ENCODE assay signal across 22 cellular contexts in genomic region chr12:46535907-46536306, GRCh38.
A peak's percentile ranks its signal among the peaks of the same experiment; 100 is the strongest.
DNase-seq lines count a peak whose midpoint lies in the region; ATAC-seq, FAIRE-seq and TF ChIP-seq lines count a peak whose summit lies in the region.
"Had no signal": no experiment of that assay in that cellular context is flagged by ENCODE, and none has a peak within 500 bp of the region (broad histone marks: within the 10 kb centered on the region; RNA-seq: fewer than 3 reads in every experiment).

No MANE protein-coding gene starts in this region.

- H3K4me3 ChIP-seq in OCI-LY3 (ENCODE audit: low read length) (peak overlapping the region; percentile 42), HepG2 (replicated peaks in 1 of 3; ENCODE audit: insufficient read depth in 1 of 3, low read depth in 2 of 3, low read length in 3 of 3) (no peak overlapping the region), suprapubic skin (no peak overlapping the region)
- H3K4me3 ChIP-seq: vagina had no signal

- DNase-seq in activated naive CD8-positive, alpha-beta T cell treated with anti-CD3 and anti-CD28 coated beads for 36 hours = no peak
- DNase-seq in activated naive CD8-positive, alpha-beta T cell treated with anti-CD3 and anti-CD28 coated beads, Interleukin-2, amount 50 U/mL, for 24 hours = no peak
- DNase-seq in HepG2 (ENCODE audit: low spot score) (no peak), GM19240 (ENCODE audit: insufficient read length, low spot score) (no peak), suprapubic skin (ENCODE audit: low spot score in 2 of 2) (no peak)
- DNase-seq: activated CD4-positive, CD25-positive, alpha-beta regulatory T cell treated with anti-CD3 and anti-CD28 coated beads, Interleukin-2, amount 50 U/mL, for 72 hours; C1 segment of cervical spinal cord; cortex of kidney; NCI-H1092 treated with DMSO at 0.1 percent for 48 hours; NCI-H2081 treated with DMSO at 0.1 percent for 48 hours; NCI-H524; RPMI8226; stimulated activated CD8-positive, alpha-beta memory T cell treated with anti-CD3 and anti-CD28 coated beads, Interleukin-4, amount 100 ng/mL, for 48 hours; T1000 had no signal

- no peak for TF ChIP-seq CTCF in OCI-LY3 (IDR thresholded peaks at IDR 0.05; ENCODE audit: low read depth, low read length)
- no peak for TF ChIP-seq CTCF in HepG2 (CRISPR knock-in tag; IDR thresholded peaks at IDR 0.05)
- no peak for TF ChIP-seq CTCF in suprapubic skin (IDR thresholded peaks at IDR 0.05)

- TF ChIP-seq EP300 in HepG2 (IDR thresholded peaks at IDR 0.05; ENCODE audit: low read depth in 2 of 2, low read length in 2 of 2) (no peak), HepG2 (CRISPR knock-in tag; IDR thresholded peaks at IDR 0.05; ENCODE audit: borderline replicate concordance) (no peak), suprapubic skin (IDR thresholded peaks at IDR 0.05) (no peak)

- H4K20me1 ChIP-seq in OCI-LY3 (ENCODE audit: insufficient read depth, low read length) (no peaks in the 10 kb centered on the region), HepG2 (ENCODE audit: insufficient read depth, low read length) (no peaks in the 10 kb centered on the region)

- H3K27ac ChIP-seq in OCI-LY3 (ENCODE audit: low read length) (peak overlapping the region; percentile 71), HepG2 (ENCODE audit: extremely low read length, insufficient read depth, low read length) (no peak overlapping the region), suprapubic skin (no peak overlapping the region)
- H3K27ac ChIP-seq: vagina had no signal

- H3K27me3 Mint-ChIP-seq in activated naive CD8-positive, alpha-beta T cell treated with anti-CD3 and anti-CD28 coated beads for 36 hours = no peaks in the 10 kb centered on the region
- H3K27me3 Mint-ChIP-seq in activated naive CD8-positive, alpha-beta T cell treated with anti-CD3 and anti-CD28 coated beads, Interleukin-2, amount 50 U/mL, for 24 hours = no peaks in the 10 kb centered on the region
- H3K27me3 Mint-ChIP-seq in stimulated activated memory B cell treated with anti-CD40 and anti-IgM and Interleukin-4, amounts not matched to agents 10 μg/mL and 1 μg/mL and 100 μg/mL, for 72 hours = no peaks in the 10 kb centered on the region

- H3K27ac Mint-ChIP-seq in activated naive CD8-positive, alpha-beta T cell treated with anti-CD3 and anti-CD28 coated beads for 36 hours = peak overlapping the region; percentile 38
- no peak overlapping the region for H3K27ac Mint-ChIP-seq in activated naive CD8-positive, alpha-beta T cell treated with anti-CD3 and anti-CD28 coated beads, Interleukin-2, amount 50 U/mL, for 24 hours
- peak overlapping the region; percentile 72 for H3K27ac Mint-ChIP-seq in stimulated activated memory B cell treated with anti-CD40 and anti-IgM and Interleukin-4, amounts not matched to agents 10 μg/mL and 1 μg/mL and 100 μg/mL, for 72 hours

- H3K4me2 ChIP-seq in OCI-LY3 (ENCODE audit: low read length) (peak overlapping the region; percentile 69), HepG2 (ENCODE audit: low read depth, low read length) (peak overlapping the region; percentile 31; the same call in 1 of the 2 replicates)

- H3K4me3 Mint-ChIP-seq in activated naive CD8-positive, alpha-beta T cell treated with anti-CD3 and anti-CD28 coated beads for 36 hours = no peak overlapping the region
- H3K4me3 Mint-ChIP-seq in activated naive CD8-positive, alpha-beta T cell treated with anti-CD3 and anti-CD28 coated beads, Interleukin-2, amount 50 U/mL, for 24 hours = no peak overlapping the region
- no peak overlapping the region for H3K4me3 Mint-ChIP-seq in stimulated activated memory B cell treated with anti-CD40 and anti-IgM and Interleukin-4, amounts not matched to agents 10 μg/mL and 1 μg/mL and 100 μg/mL, for 72 hours

- H3K4me1 ChIP-seq in OCI-LY3 (ENCODE audit: low read length) = peaks cover 36% of the 10 kb centered on the region
- peaks cover 65% of the 10 kb centered on the region for H3K4me1 ChIP-seq in HepG2 (ENCODE audit: insufficient read depth, low read length)
- H3K4me1 ChIP-seq in suprapubic skin = peaks cover 15% of the 10 kb centered on the region
- H3K4me1 ChIP-seq: vagina had no signal

- no peak for ATAC-seq in activated naive CD8-positive, alpha-beta T cell treated with anti-CD3 and anti-CD28 coated beads, Interleukin-2, amount 50 U/mL, for 24 hours
- ATAC-seq in HepG2 (peak; percentile 57), GM18867 (IDR thresholded peaks at IDR 0.05; ENCODE audit: unreplicated experiment) (no peak)
- no peak for ATAC-seq in stimulated activated memory B cell treated with anti-CD40 and anti-IgM and Interleukin-4, amounts not matched to agents 10 μg/mL and 1 μg/mL and 100 μg/mL, for 72 hours

- H3K36me3 Mint-ChIP-seq in activated naive CD8-positive, alpha-beta T cell treated with anti-CD3 and anti-CD28 coated beads for 36 hours = peaks cover 5% of the 10 kb centered on the region
- no peaks in the 10 kb centered on the region for H3K36me3 Mint-ChIP-seq in activated naive CD8-positive, alpha-beta T cell treated with anti-CD3 and anti-CD28 coated beads, Interleukin-2, amount 50 U/mL, for 24 hours (ENCODE audit: low read depth)
- peaks cover 7% of the 10 kb centered on the region for H3K36me3 Mint-ChIP-seq in stimulated activated memory B cell treated with anti-CD40 and anti-IgM and Interleukin-4, amounts not matched to agents 10 μg/mL and 1 μg/mL and 100 μg/mL, for 72 hours

- POLR2A ChIA-PET in HepG2 (lab: Yijun Ruan, JAX) = no interaction called here

- H3K36me3 ChIP-seq in OCI-LY3 (replicated peaks; ENCODE audit: low read depth, low read length) = peaks cover 5% of the 10 kb centered on the region
- H3K36me3 ChIP-seq in HepG2 (replicated peaks in 1 of 2; ENCODE audit: control insufficient read depth in 1 of 2, insufficient read depth in 2 of 2, low read length in 2 of 2) = no peaks in the 10 kb centered on the region
- H3K36me3 ChIP-seq in suprapubic skin = no peaks in the 10 kb centered on the region
- H3K36me3 ChIP-seq: vagina had no signal

- H3K79me2 ChIP-seq in OCI-LY3 (ENCODE audit: low read length) (no peaks in the 10 kb centered on the region), HepG2 (ENCODE audit: insufficient read depth, low read length) (no peaks in the 10 kb centered on the region)

- TF ChIP-seq POLR2A in HepG2 (IDR thresholded peaks at IDR 0.05; ENCODE audit: insufficient read depth in 1 of 2, low read depth in 2 of 2, low read length in 2 of 2) (no peak), suprapubic skin (IDR thresholded peaks at IDR 0.05) (no peak)

- peaks cover 8% of the 10 kb centered on the region for H3K9me3 Mint-ChIP-seq in activated naive CD8-positive, alpha-beta T cell treated with anti-CD3 and anti-CD28 coated beads for 36 hours
- H3K9me3 Mint-ChIP-seq in activated naive CD8-positive, alpha-beta T cell treated with anti-CD3 and anti-CD28 coated beads, Interleukin-2, amount 50 U/mL, for 24 hours = no peaks in the 10 kb centered on the region
- H3K9me3 Mint-ChIP-seq in stimulated activated memory B cell treated with anti-CD40 and anti-IgM and Interleukin-4, amounts not matched to agents 10 μg/mL and 1 μg/mL and 100 μg/mL, for 72 hours = peaks cover 3% of the 10 kb centered on the region

- in situ Hi-C loops in HepG2 (cut with HindIII; ENCODE audit: extremely low pct_ligation_motif_present, low pct_unique_long_range_greater_than_20kb) = no loop called here

- 50% methylated on average over 6 of the region's 6 CpGs for WGBS in HepG2 (ENCODE audit: low lambda C conversion rate)
- 88% methylated on average over 6 of the region's 6 CpGs for WGBS in suprapubic skin

- no peaks in the 10 kb centered on the region for H3K27me3 ChIP-seq in OCI-LY3 (ENCODE audit: low read depth, low read length)
- H3K27me3 ChIP-seq in HepG2 (ENCODE audit: control insufficient read depth in 1 of 2, insufficient read depth in 2 of 2, low read length in 2 of 2) = no peaks in the 10 kb centered on the region
- H3K27me3 ChIP-seq in suprapubic skin = no peaks in the 10 kb centered on the region
- H3K27me3 ChIP-seq: vagina had no signal

- intact Hi-C loops in HepG2 (cut with micrococcal nuclease; ENCODE audit: unreplicated experiment) = no loop called here

- no peak overlapping the region for H2AFZ ChIP-seq in OCI-LY3 (ENCODE audit: low read depth, low read length)
- H2AFZ ChIP-seq in HepG2 (ENCODE audit: low read length) = no peak overlapping the region

- no TSS peak for BruUV-seq in HepG2 (replicated peaks; lab: Mats Ljungman, UMichigan)

- H3K4me1 Mint-ChIP-seq in activated naive CD8-positive, alpha-beta T cell treated with anti-CD3 and anti-CD28 coated beads for 36 hours = peaks cover 5% of the 10 kb centered on the region
- H3K4me1 Mint-ChIP-seq in activated naive CD8-positive, alpha-beta T cell treated with anti-CD3 and anti-CD28 coated beads, Interleukin-2, amount 50 U/mL, for 24 hours = peaks cover 9% of the 10 kb centered on the region
- peaks cover 19% of the 10 kb centered on the region for H3K4me1 Mint-ChIP-seq in stimulated activated memory B cell treated with anti-CD40 and anti-IgM and Interleukin-4, amounts not matched to agents 10 μg/mL and 1 μg/mL and 100 μg/mL, for 72 hours

- H3K9me3 ChIP-seq in OCI-LY3 (ENCODE audit: insufficient read depth, low read length) = no peaks in the 10 kb centered on the region
- no peaks in the 10 kb centered on the region for H3K9me3 ChIP-seq in HepG2 (ENCODE audit: low read length)
- no peaks in the 10 kb centered on the region for H3K9me3 ChIP-seq in suprapubic skin
- H3K9me3 ChIP-seq: vagina had no signal

- TF ChIP-seq RAD21 in HepG2 (CRISPR knock-in tag; IDR thresholded peaks at IDR 0.05) = no peak

- CTCF ChIA-PET in HepG2 (lab: Yijun Ruan, JAX; ENCODE audit: low intra/inter-chr PET ratio, low total read pairs) = no interaction called here

- peak overlapping the region; percentile 51; the same call in 1 of the 2 replicates for H3K9ac ChIP-seq in OCI-LY3 (ENCODE audit: low read length)
- no peak overlapping the region for H3K9ac ChIP-seq in HepG2 (ENCODE audit: insufficient read depth, low read depth, low read length)

- FAIRE-seq in HepG2 (lab: Jason Lieb, UNC) = no peak
- FAIRE-seq: A204.1, D721Med, H1, HTR-8/SVneo had no signal
